11 cellular contexts compared by ENCODE assay signal in genomic region chr16:57380671-57381462, GRCh38. TPM values are rescaled to one million over a fixed set of nuclear protein-coding genes. Genes with fewer than 3 reads are reported as not detected.
DNase-seq lines count a peak whose midpoint lies in the region; FAIRE-seq and TF ChIP-seq lines count a peak whose summit lies in the region.
"Had no signal": no experiment of that assay in that cellular context is flagged by ENCODE, and none has a peak within 500 bp of the region (broad histone marks: within the 10 kb centered on the region; RNA-seq: fewer than 3 reads in every experiment).

No MANE protein-coding gene starts in this region.

- H3K27ac Mint-ChIP-seq in type B pancreatic cell: no peak overlapping the region

- intact Hi-C loops in sigmoid colon (cut with DNase I): loop anchor here (2.0 kb wide), 1 partner anchor 40 kb away; no protein-coding TSS in a partner anchor

- no peaks in the 10 kb centered on the region for H3K27me3 ChIP-seq in sigmoid colon

- peaks cover 10% of the 10 kb centered on the region for H3K4me1 Mint-ChIP-seq in type B pancreatic cell (ENCODE audit: unreplicated experiment)

- no peak for TF ChIP-seq CTCF in epithelial cell of esophagus (IDR thresholded peaks at IDR 0.05; ENCODE audit: insufficient read depth, low read depth, low read length, missing control alignments)
- TF ChIP-seq CTCF in sigmoid colon (IDR thresholded peaks at IDR 0.05): no peak
- TF ChIP-seq CTCF in type B pancreatic cell (conservative IDR thresholded peaks at IDR 0.05): no peak

- peak overlapping the region in 3 of 4 donors; percentile 17 to 95 (median 27) for H3K27ac ChIP-seq in sigmoid colon
- H3K27ac ChIP-seq: psoas muscle had no signal

- TF ChIP-seq EP300 in sigmoid colon (IDR thresholded peaks at IDR 0.05): no peak

- no peaks in the 10 kb centered on the region for H3K36me3 Mint-ChIP-seq in type B pancreatic cell

- DNase-seq in GM12891 (ENCODE audit: insufficient read length, low spot score) (no peak), NCI-H69 (lab: John Stamatoyannopoulos, UW) (peak; percentile 10), epithelial cell of esophagus (ENCODE audit: low read depth) (peak; percentile 40), sigmoid colon (no peak), inferior parietal cortex (ENCODE audit: extremely low spot score) (no peak), HTR-8/SVneo (ENCODE audit: insufficient read length, low spot score) (no peak), type B pancreatic cell (ENCODE audit: extremely low spot score, unreplicated experiment) (no peak)
- DNase-seq: activated gamma-delta T cell, psoas muscle had no signal

- H3K4me3 ChIP-seq in epithelial cell of esophagus (ENCODE audit: low read length): no peak overlapping the region
- H3K4me3 ChIP-seq in sigmoid colon: no peak overlapping the region
- H3K4me3 ChIP-seq: psoas muscle had no signal

- H3K4me1 ChIP-seq in sigmoid colon: peaks cover 0 to 38% (median 32%) of the 10 kb centered on the region in 4 donors
- H3K4me1 ChIP-seq: psoas muscle had no signal

- H3K9me3 ChIP-seq in sigmoid colon: no peaks in the 10 kb centered on the region
- H3K9me3 ChIP-seq: psoas muscle had no signal

- TF ChIP-seq POLR2A in GM12891 (IDR thresholded peaks at IDR 0.05; ENCODE audit: low read depth, low read length) (no peak), sigmoid colon (IDR thresholded peaks at IDR 0.05) (no peak)

- H3K36me3 ChIP-seq in sigmoid colon: peaks cover 0 to 8% (median 3%) of the 10 kb centered on the region in 4 donors

- no peaks in the 10 kb centered on the region for H3K9me3 Mint-ChIP-seq in type B pancreatic cell

- peak; percentile 88 for FAIRE-seq in GM12891 (lab: Jason Lieb, UNC)
- no peak for FAIRE-seq in HTR-8/SVneo (lab: Jason Lieb, UNC)

- H3K4me3 Mint-ChIP-seq in type B pancreatic cell: no peak overlapping the region

- 53 to 72% methylated on average over 8 of the region's 8 CpGs for WGBS in sigmoid colon, 2 donors

- H3K27me3 Mint-ChIP-seq in type B pancreatic cell: no peaks in the 10 kb centered on the region

TF ChIP-seq in GM12891, 5 proteins besides CTCF, POLR2A, EP300 and RAD21:
- no peak for TF ChIP-seq POU2F2 (IDR thresholded peaks at IDR 0.05; ENCODE audit: low read depth, low read length)
- peak; percentile 53 for TF ChIP-seq SPI1 (IDR thresholded peaks at IDR 0.05; ENCODE audit: low read depth, low read length)
- TF ChIP-seq TAF1 (IDR thresholded peaks at IDR 0.05; ENCODE audit: low read depth, low read length): no peak
- TF ChIP-seq PAX5 (IDR thresholded peaks at IDR 0.05; ENCODE audit: insufficient read depth, low read length, severe bottlenecking): no peak
- no peak for TF ChIP-seq POLR2AphosphoS5 (IDR thresholded peaks at IDR 0.05; ENCODE audit: low read depth, low read length)
TF ChIP-seq in GM12891: peak in this region for 1.

RNA-seq across cellular contexts. Expression of gene CX3CL1, which starts 8.6 kb away (rescaled TPM):
- polyA plus RNA-seq in GM12891 (2012; ENCODE audit: low read depth, missing spikeins): 0.74 TPM
- total RNA-seq in sigmoid colon (10 to 100 TPM in 1 of 4 donors, 1 to 10 TPM in 3; 3.5 to 18.6 (median 6.7) TPM), type B pancreatic cell (ENCODE audit: low replicate concordance) (1.4 and 17.8 TPM in 2 replicates)
- 10 to 100 TPM in 1 of 3 donors, under 1 TPM in 2; 0.23 to 11.1 (median 0.60) TPM for polyA plus RNA-seq in sigmoid colon
- total RNA-seq: G401 had no signal

RNA-seq across cellular contexts. Expression of gene CCL22, which starts 22.3 kb away (rescaled TPM):
- polyA plus RNA-seq in GM12891 (2012; ENCODE audit: low read depth, missing spikeins): 734 TPM
- total RNA-seq in sigmoid colon (not detected), type B pancreatic cell (ENCODE audit: low replicate concordance) (0.17 TPM in 1 of 2 replicates, not detected in the other)
- polyA plus RNA-seq in sigmoid colon: 1 to 10 TPM in 1 of 3 donors, not detected in 2; 2.9 TPM
- total RNA-seq: G401, kidney epithelial cell had no signal

RNA-seq across cellular contexts. Expression of gene CCL17, which starts 23.7 kb away (rescaled TPM):
- polyA plus RNA-seq in GM12891 (2012; ENCODE audit: low read depth, missing spikeins): 132 TPM
- total RNA-seq in sigmoid colon (not detected), type B pancreatic cell (ENCODE audit: low replicate concordance) (not detected in 2 replicates)
- polyA plus RNA-seq in sigmoid colon: 1 to 10 TPM in 1 of 3 donors, not detected in 2; 7.6 TPM
- total RNA-seq: G401, kidney epithelial cell, psoas muscle had no signal

Comparison
In these comparisons a context has a peak if more than half of its experiments do, and no peak if none do; other contexts are left out.
1. DNase-seq: peak in NCI-H69 (single experiment) and epithelial cell of esophagus (single experiment); none in GM12891 (single experiment), sigmoid colon (single experiment), inferior parietal cortex (single experiment), HTR-8/SVneo (single experiment) and type B pancreatic cell (single experiment).